In the genomic region with DNA sequence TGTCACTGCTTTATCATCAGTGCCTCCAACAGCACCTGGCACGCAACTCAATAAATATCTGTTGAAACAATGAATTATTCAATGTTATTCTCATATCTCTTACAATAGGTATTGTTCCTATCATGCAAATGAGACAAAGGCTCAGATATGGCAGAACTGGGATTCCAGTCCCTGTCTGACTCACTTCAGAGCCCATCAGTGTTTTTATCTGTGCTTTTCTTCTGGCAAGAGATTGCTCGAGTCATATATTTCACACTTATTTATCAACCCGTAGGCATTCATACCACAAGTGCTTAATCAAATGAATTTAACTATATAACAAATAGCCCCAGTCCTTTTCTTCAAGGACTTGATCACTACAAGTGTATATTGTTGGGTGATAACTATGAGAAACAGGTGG, we compare ENCODE assay signal across 15 cellular contexts.
"Had no signal": no experiment of that assay in that cellular context is flagged by ENCODE, and none has a peak within 500 bp of the region (broad histone marks: within the 10 kb centered on the region; RNA-seq: fewer than 3 reads in every experiment).

No MANE protein-coding gene starts in this region.

- H3K27ac ChIP-seq: lower lobe of right lung, suprapubic skin, upper lobe of right lung had no signal

- ATAC-seq: activated T-cell treated with anti-CD3 and anti-CD28 coated beads, Interleukin-2, amount 50 U/mL, for 4 hours; left cardiac atrium; lower lobe of right lung; upper lobe of right lung had no signal

- H3K9me3 ChIP-seq: lower lobe of right lung, suprapubic skin, upper lobe of right lung had no signal

- H3K36me3 ChIP-seq: lower lobe of right lung, suprapubic skin, upper lobe of right lung had no signal

- H3K27ac Mint-ChIP-seq: activated naive CD8-positive, alpha-beta T cell treated with anti-CD3 and anti-CD28 coated beads, Interleukin-2, amount 10 ng/mL, durations not matched to agents 7 days and 5 days; T-helper 2 cell treated with Interferon-gamma antibody and Interleukin-4, amounts not matched to agents 5 μg/mL and 100 μg/mL, for 36 hours had no signal

- H3K4me3 Mint-ChIP-seq: activated naive CD8-positive, alpha-beta T cell treated with anti-CD3 and anti-CD28 coated beads, Interleukin-2, amount 10 ng/mL, durations not matched to agents 7 days and 5 days; activated T-cell treated with anti-CD3 and anti-CD28 coated beads, Interleukin-2, amount 50 U/mL, for 4 hours; T-helper 2 cell treated with Interferon-gamma antibody and Interleukin-4, amounts not matched to agents 5 μg/mL and 100 μg/mL, for 36 hours had no signal

- H3K9me3 Mint-ChIP-seq: activated naive CD8-positive, alpha-beta T cell treated with anti-CD3 and anti-CD28 coated beads, Interleukin-2, amount 10 ng/mL, durations not matched to agents 7 days and 5 days; activated T-cell treated with anti-CD3 and anti-CD28 coated beads, Interleukin-2, amount 50 U/mL, for 4 hours; naive B cell; T-helper 2 cell treated with Interferon-gamma antibody and Interleukin-4, amounts not matched to agents 5 μg/mL and 100 μg/mL, for 36 hours had no signal

- DNase-seq: activated CD4-positive, alpha-beta T cell treated with anti-CD3 and anti-CD28 coated beads for 1 hour; activated CD4-positive, alpha-beta T cell treated with anti-CD3 and anti-CD28 coated beads, Interleukin-2, amount 50 U/mL, for 48 hours; activated gamma-delta T cell; activated naive CD8-positive, alpha-beta T cell treated with anti-CD3 and anti-CD28 coated beads, Interleukin-2, amount 10 ng/mL, durations not matched to agents 7 days and 5 days; activated T-cell treated with anti-CD3 and anti-CD28 coated beads, Interleukin-2, amount 50 U/mL, for 4 hours; aorta; left cardiac atrium; lower lobe of right lung; midbrain; naive B cell; stimulated activated CD4-positive, alpha-beta T cell treated with anti-CD3 and anti-CD28 coated beads, Interleukin-2, amount 100 ng/mL, for 48 hours; stimulated activated naive CD4-positive, alpha-beta T cell treated with Interleukin-2 at 50 U/mL for 16 hours; upper lobe of right lung had no signal

- H3K36me3 Mint-ChIP-seq: activated naive CD8-positive, alpha-beta T cell treated with anti-CD3 and anti-CD28 coated beads, Interleukin-2, amount 10 ng/mL, durations not matched to agents 7 days and 5 days; naive B cell had no signal

- H3K4me3 ChIP-seq: lower lobe of right lung, suprapubic skin, upper lobe of right lung had no signal

- H3K27me3 ChIP-seq: suprapubic skin, upper lobe of right lung had no signal
